Comparison of ENCODE assay signal across 21 cellular contexts in the genomic region with DNA sequence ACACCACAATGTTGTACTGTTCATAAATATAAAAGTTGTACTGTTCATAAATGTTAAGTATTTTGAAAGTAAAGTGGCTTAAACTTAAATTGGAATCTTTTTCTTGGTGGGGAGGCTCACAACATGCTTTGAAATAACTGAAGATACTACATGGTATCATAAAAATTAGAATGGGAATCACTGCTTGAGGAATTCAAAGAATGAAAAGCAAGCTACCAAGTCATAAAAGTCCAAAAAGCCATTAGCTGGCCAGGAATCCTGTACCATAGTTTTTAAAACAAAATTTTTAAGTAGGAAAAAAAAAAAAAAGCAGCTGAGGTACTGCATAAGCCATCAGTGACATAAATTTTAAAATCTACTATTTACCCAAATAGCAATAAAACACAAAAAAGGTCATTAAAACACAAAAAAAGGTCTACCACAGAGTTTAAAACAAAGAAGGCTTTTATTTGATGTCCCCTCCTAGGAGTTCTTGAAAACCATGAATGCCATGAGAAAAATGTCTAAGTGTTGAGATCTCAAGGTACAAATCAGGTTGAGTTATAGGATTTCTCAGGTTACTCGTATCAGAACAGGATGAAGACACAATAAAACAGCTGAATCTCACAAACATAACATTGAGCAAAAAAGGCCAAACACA. TPM values are rescaled to one million over a fixed set of nuclear protein-coding genes. Genes with fewer than 3 reads are reported as not detected.
DNase-seq lines count a peak whose midpoint lies in the region; ATAC-seq and TF ChIP-seq lines count a peak whose summit lies in the region.
"Had no signal": no experiment of that assay in that cellular context is flagged by ENCODE, and none has a peak within 500 bp of the region (broad histone marks: within the 10 kb centered on the region; RNA-seq: fewer than 3 reads in every experiment).

No MANE protein-coding gene starts in this region.

- DNase-seq in GM03348 (ENCODE audit: low spot score), result peak; percentile 51
- DNase-seq in M059J (ENCODE audit: low read depth), result peak; percentile 26
- no peak for DNase-seq in dorsolateral prefrontal cortex
- DNase-seq in renal cortical epithelial cell (ENCODE audit: low read depth), result peak; percentile 27
- no peak for DNase-seq in DMS53 treated with DMSO at 0.1 percent for 48 hours (lab: John Stamatoyannopoulos, UW; ENCODE audit: unreplicated experiment)
- DNase-seq: activated CD4-positive, alpha-beta T cell treated with anti-CD3 and anti-CD28 coated beads for 48 hours; activated naive CD4-positive, alpha-beta T cell treated with anti-CD3 and anti-CD28 coated beads, Interleukin-2, amount 50 U/mL, for 16 hours; amygdala; Caco-2; cortex of kidney; DND-41; MV-4-11; right lobe of liver; SHP77; stimulated activated CD4-positive, alpha-beta T cell treated with anti-CD3 and anti-CD28 coated beads, Interleukin-15, amount 100 ng/mL, for 24 hours; stimulated activated naive CD8-positive, alpha-beta T cell treated with anti-CD3 and anti-CD28 coated beads, Interleukin-15, amount 100 ng/mL, for 72 hours; T-helper 1 cell had no signal

- ATAC-seq in HG03354 (IDR thresholded peaks at IDR 0.05; ENCODE audit: poor library complexity, severe bottlenecking, unreplicated experiment) (no peak), HG03280 (IDR thresholded peaks at IDR 0.05; ENCODE audit: unreplicated experiment) (no peak)
- ATAC-seq: right lobe of liver; stimulated activated naive CD8-positive, alpha-beta T cell treated with anti-CD3 and anti-CD28 coated beads, Interleukin-15, amount 100 ng/mL, for 72 hours had no signal

- intact Hi-C loops in dorsolateral prefrontal cortex (cut with DNase I), result no loop called here

- peak overlapping the region in 42 of 59 donors; percentile 2 to 94 (median 84) for H3K27ac ChIP-seq in dorsolateral prefrontal cortex
- H3K27ac ChIP-seq: parathyroid adenoma, right lobe of liver had no signal

- H3K27me3 ChIP-seq in dorsolateral prefrontal cortex, result no peaks in the 10 kb centered on the region
- H3K27me3 ChIP-seq: right lobe of liver, tibial nerve had no signal

- no peak overlapping the region for H3K4me3 ChIP-seq in dorsolateral prefrontal cortex
- H3K4me3 ChIP-seq: right lobe of liver, tibial nerve had no signal

- no peak for TF ChIP-seq CTCF in dorsolateral prefrontal cortex (IDR thresholded peaks at IDR 0.05 in 54 of 56, conservative IDR thresholded peaks at IDR 0.05 in 2 of 56; ENCODE audit: low read depth in 1 of 56, partially characterized antibody in 56 of 56)

RNA-seq across cellular contexts. Expression of a gene that starts 8.6 kb away (rescaled TPM):
- total RNA-seq in M059J (2014; rRNA removed; shearing (Covaris generic)), result 71.4 and 105 TPM in 2 replicates
- 10 to 100 TPM; 52.5 to 90.5 (median 69.9) TPM for total RNA-seq in dorsolateral prefrontal cortex
- total RNA-seq in renal cortical epithelial cell, result 88.9 and 118 TPM in 2 replicates

Comparison
In these comparisons a context has a peak if more than half of its experiments do, and no peak if none do; other contexts are left out.
1. DNase-seq: peak in GM03348 (single experiment), M059J (single experiment) and renal cortical epithelial cell (single experiment); none in dorsolateral prefrontal cortex (0 of 10) and DMS53 treated with DMSO at 0.1 percent for 48 hours (single experiment).